Comparison of ENCODE assay signal across 1 cellular context in genomic region chr6:1310628-1311399, GRCh38.
TF ChIP-seq lines count a peak whose summit lies in the region.

No MANE protein-coding gene starts in this region.

TF ChIP-seq in HepG2, 621 proteins besides CTCF, POLR2A, EP300 and RAD21 (continued from another document and continues in another):
- TF ChIP-seq ELK4 (CRISPR knock-in tag; IDR thresholded peaks at IDR 0.05; ENCODE audit: borderline replicate concordance), result no peak
- TF ChIP-seq GABPB1 (CRISPR knock-in tag; IDR thresholded peaks at IDR 0.05), result peak; percentile 82
- no peak for TF ChIP-seq ZFYVE20 (CRISPR knock-in tag; IDR thresholded peaks at IDR 0.05; ENCODE audit: borderline replicate concordance, low read depth)
- no peak for TF ChIP-seq CREBL2 (CRISPR knock-in tag; IDR thresholded peaks at IDR 0.05; ENCODE audit: borderline replicate concordance)
- peak in 1 of 2 experiments; percentile 64; a peak in 2 of 4 replicates for TF ChIP-seq ATF4 (CRISPR knock-in tag; IDR thresholded peaks at IDR 0.05)
- TF ChIP-seq ZNF431 (CRISPR knock-in tag; IDR thresholded peaks at IDR 0.05; ENCODE audit: borderline replicate concordance, low read depth), result 0 out of 2 replicates have a peak, but pooled peaks have one; percentile 3
- no peak for TF ChIP-seq PAX8 (CRISPR knock-in tag; IDR thresholded peaks at IDR 0.05; ENCODE audit: borderline replicate concordance)
- peak; percentile 43; the same call in 1 of the 2 replicates for TF ChIP-seq ZBTB44 (CRISPR knock-in tag; IDR thresholded peaks at IDR 0.05)
- no peak for TF ChIP-seq ZNF816 (CRISPR knock-in tag; IDR thresholded peaks at IDR 0.05; ENCODE audit: borderline replicate concordance)
- peak; percentile 59; the same call in 1 of the 2 replicates for TF ChIP-seq PRDM10 (CRISPR knock-in tag; IDR thresholded peaks at IDR 0.05; ENCODE audit: low read depth)
- TF ChIP-seq ZBTB39 (CRISPR knock-in tag; IDR thresholded peaks at IDR 0.05), result no peak
- 0 out of 2 replicates have a peak, but pooled peaks have one; percentile 18 for TF ChIP-seq RNF219 (CRISPR knock-in tag; IDR thresholded peaks at IDR 0.05)
- peak; percentile 80 for TF ChIP-seq MED1 (CRISPR knock-in tag; IDR thresholded peaks at IDR 0.05)
- no peak for TF ChIP-seq ZNF720 (CRISPR knock-in tag; IDR thresholded peaks at IDR 0.05)
- peak; percentile 95 for TF ChIP-seq ZBTB46 (CRISPR knock-in tag; IDR thresholded peaks at IDR 0.05; ENCODE audit: borderline replicate concordance)
- no peak for TF ChIP-seq SNRNP70 (IDR thresholded peaks at IDR 0.05; ENCODE audit: low read depth, low read length)
- TF ChIP-seq FUBP1 (CRISPR knock-in tag; IDR thresholded peaks at IDR 0.05; ENCODE audit: borderline replicate concordance), result no peak
- peak; percentile 73 for TF ChIP-seq ZBTB37 (CRISPR knock-in tag; IDR thresholded peaks at IDR 0.05)
- no peak for TF ChIP-seq ZNF230 (CRISPR knock-in tag; IDR thresholded peaks at IDR 0.05)
- TF ChIP-seq DBP (CRISPR knock-in tag; IDR thresholded peaks at IDR 0.05; ENCODE audit: not compliant biosample characterization), result no peak
- peak; percentile 72; the same call in 1 of the 2 replicates for TF ChIP-seq ZNF639 (CRISPR knock-in tag; conservative IDR thresholded peaks at IDR 0.05)
- peak; percentile 23; the same call in 1 of the 2 replicates for TF ChIP-seq ARID5B (CRISPR knock-in tag; IDR thresholded peaks at IDR 0.05)
- peak; percentile 73 for TF ChIP-seq PHF21A (CRISPR knock-in tag; IDR thresholded peaks at IDR 0.05)
- peak; percentile 62 for TF ChIP-seq ISL2 (CRISPR knock-in tag; IDR thresholded peaks at IDR 0.05)
- TF ChIP-seq ZNF296 (CRISPR knock-in tag; conservative IDR thresholded peaks at IDR 0.05), result no peak
- TF ChIP-seq ZNF629 (CRISPR knock-in tag; conservative IDR thresholded peaks at IDR 0.05), result no peak
- no peak for TF ChIP-seq SMYD3 (CRISPR knock-in tag; IDR thresholded peaks at IDR 0.05)
